In genomic region chr1:2391034-2391384, GRCh38 we compare ENCODE assay signal across 1 cellular context.
TF ChIP-seq lines count a peak whose summit lies in the region.

No MANE protein-coding gene starts in this region.

TF ChIP-seq in GM23338, 12 proteins besides CTCF, POLR2A, EP300 and RAD21 (continued from another document):
- TF ChIP-seq ZNF462 (CRISPR knock-in tag; IDR thresholded peaks at IDR 0.05) (no peak), ZNF114 (CRISPR knock-in tag; IDR thresholded peaks at IDR 0.05) (no peak), ZNF331 (CRISPR knock-in tag; IDR thresholded peaks at IDR 0.05; ENCODE audit: low read depth) (no peak), CREB1 (CRISPR knock-in tag; IDR thresholded peaks at IDR 0.05; ENCODE audit: low read depth) (no peak)
